Comparison of ENCODE assay signal across 7 cellular contexts in genomic region chr22:40183603-40184002, GRCh38. TPM values are rescaled to one million over a fixed set of nuclear protein-coding genes. Genes with fewer than 3 reads are reported as not detected.
DNase-seq lines count a peak whose midpoint lies in the region; ATAC-seq, FAIRE-seq and TF ChIP-seq lines count a peak whose summit lies in the region.
"Not testable (repeated sequence)": the region's sequence is repeated elsewhere in the genome, so short reads cannot be mapped to it uniquely, and the experiment has no call there.

No MANE protein-coding gene starts in this region.

- H3K36me3 ChIP-seq in keratinocyte (ENCODE audit: control insufficient read depth in 2 of 2, extremely low read depth in 1 of 2, insufficient read depth in 2 of 2, low read length in 2 of 2) = not testable (repeated sequence)

- not testable (repeated sequence) for FAIRE-seq in keratinocyte (lab: Jason Lieb, UNC)

- H2BK5ac ChIP-seq in H9 (ENCODE audit: insufficient read length, low read length) = not testable (repeated sequence)

- not testable (repeated sequence) for H2BK120ac ChIP-seq in H9 (ENCODE audit: low read depth, low read length, poor library complexity, severe bottlenecking)

- H3K27ac Mint-ChIP-seq in H9 (peak overlapping the region in 1 of 3 experiments; percentile 36; a peak in 1 of 7 replicates), WTC11 (peak overlapping the region; percentile 83; the same call in 1 of the 2 replicates), endothelial cell (ENCODE audit: unreplicated experiment) (peak overlapping the region; percentile 98), nephron (peak overlapping the region; percentile 14 to 66 (median 61))
- H3K27ac Mint-ChIP-seq in activated naive CD8-positive, alpha-beta T cell treated with anti-CD3 and anti-CD28 coated beads for 36 hours = peak overlapping the region; percentile 84
- peak overlapping the region; percentile 69 for H3K27ac Mint-ChIP-seq in stimulated activated memory B cell treated with anti-CD40 and anti-IgM and Interleukin-4, amounts not matched to agents 10 μg/mL and 1 μg/mL and 100 μg/mL, for 72 hours

- not testable (repeated sequence) for H3K14ac ChIP-seq in H9 (ENCODE audit: insufficient read depth, low read length)

- H3K9ac ChIP-seq in H9 (ENCODE audit: extremely low read depth, insufficient read length, low read length); keratinocyte (ENCODE audit: control insufficient read depth, extremely low read depth, insufficient read depth, low read length): not testable (repeated sequence)

- not testable (repeated sequence) for H3K23ac ChIP-seq in H9 (ENCODE audit: insufficient read length, low read depth, low read length)

- H4K5ac ChIP-seq in H9 (ENCODE audit: insufficient read length, low read depth, low read length) = not testable (repeated sequence)

- H3T11ph ChIP-seq in H9 (ENCODE audit: low read length) = not testable (repeated sequence)

- ATAC-seq in WTC11; stimulated activated memory B cell treated with anti-CD40 and anti-IgM and Interleukin-4, amounts not matched to agents 10 μg/mL and 1 μg/mL and 100 μg/mL, for 72 hours: not testable (repeated sequence)

- not testable (repeated sequence) for H4K91ac ChIP-seq in H9 (ENCODE audit: insufficient read length, low read depth, low read length)

- no CpG with 5 or more reads among the region's 13 CpGs for WGBS in H9 (ENCODE audit: extremely low coverage, insufficient read length, low lambda C conversion rate)

- H3K79me1 ChIP-seq in H9 (ENCODE audit: insufficient read depth, low read depth, low read length, poor library complexity, severe bottlenecking) = not testable (repeated sequence)

- not testable (repeated sequence) for H2AFZ ChIP-seq in H9 (ENCODE audit: low read length); keratinocyte (ENCODE audit: control insufficient read depth, low read length)

- H3K79me2 ChIP-seq in H9 (ENCODE audit: insufficient read depth, low read length) (peaks cover 73% of the 10 kb centered on the region), keratinocyte (ENCODE audit: control insufficient read depth, insufficient read depth, low read length) (peaks cover 82% of the 10 kb centered on the region)

- POLR2A ChIA-PET in WTC11 (lab: Charles Lee) = interaction anchor here (0.7 kb wide), 1 partner anchor 654 kb away, joined by 3 read pairs; no protein-coding TSS in a partner anchor

- CTCF ChIA-PET in WTC11 (lab: Charles Lee) = interaction anchor here (1.3 kb wide), 1 partner anchor 10 kb away, joined by 3 read pairs; no protein-coding TSS in a partner anchor

- H3K4me2 ChIP-seq in H9 (ENCODE audit: insufficient read depth, insufficient read length, low read length) = peak overlapping the region; percentile 1
- H3K4me2 ChIP-seq in keratinocyte (ENCODE audit: control insufficient read depth, extremely low read depth, insufficient read depth, low read depth, low read length) = peak overlapping the region; percentile 82

- H3K4me1 Mint-ChIP-seq in H9 = peaks cover 70 to 72% of the 10 kb centered on the region in 2 experiments
- H3K4me1 Mint-ChIP-seq in WTC11 = peaks cover 71% of the 10 kb centered on the region
- H3K4me1 Mint-ChIP-seq in activated naive CD8-positive, alpha-beta T cell treated with anti-CD3 and anti-CD28 coated beads for 36 hours = peaks cover 54% of the 10 kb centered on the region
- H3K4me1 Mint-ChIP-seq in endothelial cell (ENCODE audit: unreplicated experiment) = peaks cover 49% of the 10 kb centered on the region
- H3K4me1 Mint-ChIP-seq in nephron = peaks cover 56% of the 10 kb centered on the region
- peaks cover 72% of the 10 kb centered on the region for H3K4me1 Mint-ChIP-seq in stimulated activated memory B cell treated with anti-CD40 and anti-IgM and Interleukin-4, amounts not matched to agents 10 μg/mL and 1 μg/mL and 100 μg/mL, for 72 hours

- H3K27me3 ChIP-seq in H9 (ENCODE audit: insufficient read depth, low read length); keratinocyte (ENCODE audit: control insufficient read depth, extremely low read depth, insufficient read depth, low read length): not testable (repeated sequence)

- not testable (repeated sequence) for H3K9me1 ChIP-seq in keratinocyte (ENCODE audit: control insufficient read depth, extremely low read depth, insufficient read depth, low read length)

- H3K23me2 ChIP-seq in H9 (ENCODE audit: insufficient read length, low read depth, low read length, poor library complexity, severe bottlenecking) = not testable (repeated sequence)

- H3K9me3 Mint-ChIP-seq in H9; WTC11; activated naive CD8-positive, alpha-beta T cell treated with anti-CD3 and anti-CD28 coated beads for 36 hours; endothelial cell (ENCODE audit: unreplicated experiment); nephron; stimulated activated memory B cell treated with anti-CD40 and anti-IgM and Interleukin-4, amounts not matched to agents 10 μg/mL and 1 μg/mL and 100 μg/mL, for 72 hours: not testable (repeated sequence)

- H2BK15ac ChIP-seq in H9 (ENCODE audit: low read depth, low read length) = not testable (repeated sequence)

- peak overlapping the region in 1 of 3 experiments; percentile 30 for H3K4me3 ChIP-seq in keratinocyte (ENCODE audit: control insufficient read depth in 2 of 3, extremely low read depth in 1 of 3, insufficient read depth in 2 of 3, low read depth in 1 of 3, low read length in 3 of 3)

- not testable (repeated sequence) for H3K56ac ChIP-seq in H9 (ENCODE audit: insufficient read length, low read depth, low read length)

- not testable (repeated sequence) for DNase-seq in H9; WTC11 (ENCODE audit: low spot score); activated naive CD8-positive, alpha-beta T cell treated with anti-CD3 and anti-CD28 coated beads for 36 hours; endothelial cell (ENCODE audit: low spot score); keratinocyte (ENCODE audit: low read depth, low spot score)

- H2BK20ac ChIP-seq in H9 (ENCODE audit: low read depth, low read length, poor library complexity, severe bottlenecking) = not testable (repeated sequence)

- not testable (repeated sequence) for H3K4me3 Mint-ChIP-seq in H9; WTC11; stimulated activated memory B cell treated with anti-CD40 and anti-IgM and Interleukin-4, amounts not matched to agents 10 μg/mL and 1 μg/mL and 100 μg/mL, for 72 hours
- H3K4me3 Mint-ChIP-seq in activated naive CD8-positive, alpha-beta T cell treated with anti-CD3 and anti-CD28 coated beads for 36 hours = peak overlapping the region; percentile 65
- H3K4me3 Mint-ChIP-seq in endothelial cell (ENCODE audit: unreplicated experiment) (peak overlapping the region; percentile 29), nephron (peak overlapping the region in 1 of 3 experiments; percentile 48)

- dilution Hi-C loops in keratinocyte (cut with MboI; ENCODE audit: extremely low pct_ligation_motif_present, low sequenced_read_pairs) = not testable (repeated sequence)

- H4K8ac ChIP-seq in H9 (replicated peaks; ENCODE audit: insufficient read length, low read depth, low read length) = not testable (repeated sequence)

- TF ChIP-seq CTCF in H9 (conservative IDR thresholded peaks at IDR 0.05); WTC11 (IDR thresholded peaks at IDR 0.05); endothelial cell (IDR thresholded peaks at IDR 0.05; ENCODE audit: unreplicated experiment); keratinocyte (optimal IDR thresholded peaks at IDR 0.05 in 1 of 3, IDR thresholded peaks at IDR 0.05 in 1 of 3, conservative IDR thresholded peaks at IDR 0.05 in 1 of 3; ENCODE audit: extremely low read depth in 1 of 3, insufficient read depth in 2 of 3, low read length in 3 of 3); nephron (IDR thresholded peaks at IDR 0.05; ENCODE audit: unreplicated experiment in 3 of 3): not testable (repeated sequence)

- not testable (repeated sequence) for H4K20me1 ChIP-seq in H9 (ENCODE audit: control insufficient read depth, insufficient read depth, insufficient read length); keratinocyte (ENCODE audit: control insufficient read depth, extremely low read depth, insufficient read depth, low read length)

- not testable (repeated sequence) for H3K9me3 ChIP-seq in H9 (ENCODE audit: control insufficient read depth, low read depth, low read length); keratinocyte (ENCODE audit: control insufficient read depth, low read depth, low read length)

- not testable (repeated sequence) for H3K4ac ChIP-seq in H9 (ENCODE audit: low read depth, low read length)

- H3K18ac ChIP-seq in H9 (ENCODE audit: insufficient read length, low read depth, low read length) = not testable (repeated sequence)

- not testable (repeated sequence) for H2BK12ac ChIP-seq in H9 (ENCODE audit: insufficient read length, low read depth, low read length)

- H3K4me1 ChIP-seq in H9 (ENCODE audit: insufficient read depth, low read length) = not testable (repeated sequence)
- peaks cover 33% of the 10 kb centered on the region for H3K4me1 ChIP-seq in keratinocyte (ENCODE audit: control insufficient read depth, extremely low read depth, insufficient read depth, low read length)

- H3K36me3 Mint-ChIP-seq in H9 (ENCODE audit: insufficient read depth in 1 of 3, low read depth in 3 of 3) = peaks cover 2 to 18% (median 12%) of the 10 kb centered on the region in 3 experiments; a peak in 6 of 7 replicates
- not testable (repeated sequence) for H3K36me3 Mint-ChIP-seq in WTC11; endothelial cell (ENCODE audit: low read depth, unreplicated experiment)
- peaks cover 26% of the 10 kb centered on the region for H3K36me3 Mint-ChIP-seq in activated naive CD8-positive, alpha-beta T cell treated with anti-CD3 and anti-CD28 coated beads for 36 hours
- peaks cover 18% of the 10 kb centered on the region for H3K36me3 Mint-ChIP-seq in nephron (ENCODE audit: low read depth)
- H3K36me3 Mint-ChIP-seq in stimulated activated memory B cell treated with anti-CD40 and anti-IgM and Interleukin-4, amounts not matched to agents 10 μg/mL and 1 μg/mL and 100 μg/mL, for 72 hours = peaks cover 20% of the 10 kb centered on the region

- H3K27me3 Mint-ChIP-seq in H9 (ENCODE audit: low read depth); WTC11 (ENCODE audit: low read depth); activated naive CD8-positive, alpha-beta T cell treated with anti-CD3 and anti-CD28 coated beads for 36 hours; endothelial cell (ENCODE audit: unreplicated experiment); nephron (ENCODE audit: low read depth); stimulated activated memory B cell treated with anti-CD40 and anti-IgM and Interleukin-4, amounts not matched to agents 10 μg/mL and 1 μg/mL and 100 μg/mL, for 72 hours: not testable (repeated sequence)

- not testable (repeated sequence) for H3K27ac ChIP-seq in H9 (ENCODE audit: insufficient read length, low read depth, low read length)
- peak overlapping the region; percentile 11 for H3K27ac ChIP-seq in keratinocyte (ENCODE audit: control insufficient read depth, insufficient read depth, low read length)

- not testable (repeated sequence) for H2AK5ac ChIP-seq in H9 (ENCODE audit: insufficient read length, low read length)

RNA-seq across cellular contexts. Expression of gene TNRC6B, which starts 5.9 kb away (rescaled TPM):
- 53.5 and 58.1 TPM in 2 replicates for total RNA-seq in H9 (2021)
- 49.7 to 51.1 TPM (median 50.4 TPM) in 3 replicates for total RNA-seq in WTC11 (2021)
- total RNA-seq in activated naive CD8-positive, alpha-beta T cell treated with anti-CD3 and anti-CD28 coated beads for 36 hours = 10 to 100 TPM; 35.9 to 37.5 TPM
- total RNA-seq in endothelial cell (ENCODE audit: unreplicated experiment) = 53.4 TPM
- polyA plus RNA-seq in keratinocyte = 5.6 to 6.2 TPM (median 5.9 TPM) in 3 replicates
- 14.4 TPM for polyA plus RNA-seq in keratinocyte (2011; ENCODE audit: low read depth)
- 2.9 and 3.2 TPM in 2 replicates for polyA plus RNA-seq in keratinocyte (2011; cell fraction: cytosol; rRNA removed)
- polyA plus RNA-seq in keratinocyte (2011; cell fraction: nucleus; rRNA removed) = 15.5 and 19.1 TPM in 2 replicates
- 4.6 and 7.8 TPM in 2 replicates for polyA plus RNA-seq in keratinocyte (2012; ENCODE audit: low replicate concordance)
- 32.5 to 38.7 TPM (median 34.5 TPM) in 3 replicates for polyA minus RNA-seq in keratinocyte
- polyA minus RNA-seq in keratinocyte (2011; cell fraction: cytosol; rRNA and poly(A)+ RNA removed) = 14.2 TPM
- 33.3 and 61.8 TPM in 2 replicates for polyA minus RNA-seq in keratinocyte (2011; cell fraction: nucleus; rRNA and poly(A)+ RNA removed)
